ENCODE assay signal across 11 cellular contexts in genomic region chr5:108919591-108920326, GRCh38.
DNase-seq lines count a peak whose midpoint lies in the region; ATAC-seq, FAIRE-seq and TF ChIP-seq lines count a peak whose summit lies in the region.
"Had no signal": no experiment of that assay in that cellular context is flagged by ENCODE, and none has a peak within 500 bp of the region (broad histone marks: within the 10 kb centered on the region; RNA-seq: fewer than 3 reads in every experiment).

No MANE protein-coding gene starts in this region.

- no peak overlapping the region for H3K9ac ChIP-seq in SK-N-MC (ENCODE audit: insufficient read length)

- FAIRE-seq in G401.6 (lab: Jason Lieb, UNC) = peak; percentile 86
- FAIRE-seq: keratinocyte had no signal

- H3K27ac Mint-ChIP-seq in nephron = no peak overlapping the region

- no peaks in the 10 kb centered on the region for H3K36me3 Mint-ChIP-seq in nephron (ENCODE audit: low read depth)

- TF ChIP-seq CTCF in nephron (IDR thresholded peaks at IDR 0.05; ENCODE audit: unreplicated experiment in 3 of 3) (peak in 2 of 3 experiments; percentile 27 to 49), testis (IDR thresholded peaks at IDR 0.05) (peak in 1 of 3 experiments; percentile 43)

- no peaks in the 10 kb centered on the region for H3K9me3 ChIP-seq in SK-N-MC (ENCODE audit: low read depth, low read length)
- H3K9me3 ChIP-seq in testis = no peaks in the 10 kb centered on the region

- no peaks in the 10 kb centered on the region for H3K27me3 Mint-ChIP-seq in nephron (ENCODE audit: low read depth)

- intact Hi-C loops in testis (cut with DNase I; ENCODE audit: low total_unique reads) = no loop called here

- H3K4me3 Mint-ChIP-seq in nephron = no peak overlapping the region

- no peak for TF ChIP-seq POLR2A in testis (IDR thresholded peaks at IDR 0.05)

- no peaks in the 10 kb centered on the region for H3K4me1 ChIP-seq in testis

- H3K4me3 ChIP-seq in SK-N-MC (no peak overlapping the region), testis (no peak overlapping the region)

- 63 to 84% methylated on average over 2 of the region's 2 CpGs for WGBS in testis, 2 donors

- no peak overlapping the region for H3K27ac ChIP-seq in SK-N-MC
- no peak overlapping the region for H3K27ac ChIP-seq in testis

- H3K27me3 ChIP-seq in testis = no peaks in the 10 kb centered on the region

- no peaks in the 10 kb centered on the region for H3K9me3 Mint-ChIP-seq in nephron

- H3K36me3 ChIP-seq in SK-N-MC (ENCODE audit: insufficient read depth, low read length) (no peaks in the 10 kb centered on the region), testis (ENCODE audit: low read depth, missing control alignments) (no peaks in the 10 kb centered on the region)

- H3K4me1 Mint-ChIP-seq in nephron = no peaks in the 10 kb centered on the region

- peak; percentile 73 for ATAC-seq in HG02759 (IDR thresholded peaks at IDR 0.05; ENCODE audit: unreplicated experiment)
- no peak for ATAC-seq in stimulated activated naive CD8-positive, alpha-beta T cell treated with anti-CD3 and anti-CD28 coated beads, Interleukin-15, Interleukin-2, amounts not matched to agents 100 U/mL and 50 U/mL, for 24 hours

- DNase-seq in SK-N-MC (ENCODE audit: low read depth, low spot score) (peak; percentile 8), testis (no peak), NCI-H2081 (lab: John Stamatoyannopoulos, UW) (no peak)
- DNase-seq in stimulated activated naive CD8-positive, alpha-beta T cell treated with anti-CD3 and anti-CD28 coated beads, Interleukin-15, Interleukin-2, amounts not matched to agents 100 U/mL and 50 U/mL, for 24 hours = no peak
- no peak for DNase-seq in activated naive CD4-positive, alpha-beta T cell treated with Interleukin-2 at 50 U/mL for 16 hours
- DNase-seq: DMS79, NCI-H226 had no signal
